ENCODE assay signal across 16 cellular contexts in genomic region chr3:32442766-32443165, GRCh38. TPM values are rescaled to one million over a fixed set of nuclear protein-coding genes. Genes with fewer than 3 reads are reported as not detected.
DNase-seq lines count a peak whose midpoint lies in the region; ATAC-seq and TF ChIP-seq lines count a peak whose summit lies in the region.
"Had no signal": no experiment of that assay in that cellular context is flagged by ENCODE, and none has a peak within 500 bp of the region (broad histone marks: within the 10 kb centered on the region; RNA-seq: fewer than 3 reads in every experiment).

No MANE protein-coding gene starts in this region.

- H3K27me3 Mint-ChIP-seq in activated T-cell treated with anti-CD3 and anti-CD28 coated beads, Interleukin-2, amount 50 U/mL, for 24 hours, result no peaks in the 10 kb centered on the region
- H3K27me3 Mint-ChIP-seq in activated T-cell treated with anti-CD3 and anti-CD28 coated beads, Interleukin-2, amount 50 U/mL, for 4 hours (ENCODE audit: low read depth), result no peaks in the 10 kb centered on the region
- H3K27me3 Mint-ChIP-seq in nephron progenitor cell (ENCODE audit: low read depth, poor library complexity), result no peaks in the 10 kb centered on the region
- H3K27me3 Mint-ChIP-seq: activated CD4-positive, alpha-beta memory T cell treated with anti-CD3 and anti-CD28 coated beads, Interleukin-2, amount 10 ng/mL, durations not matched to agents 7 days and 5 days had no signal

- H3K9me3 ChIP-seq in adipocyte (ENCODE audit: control insufficient read depth, low read length), result no peaks in the 10 kb centered on the region
- H3K9me3 ChIP-seq: left lung, spleen, stomach, vagina had no signal

- peaks cover 3% of the 10 kb centered on the region for H3K9me3 Mint-ChIP-seq in activated T-cell treated with anti-CD3 and anti-CD28 coated beads, Interleukin-2, amount 50 U/mL, for 24 hours
- H3K9me3 Mint-ChIP-seq in activated T-cell treated with anti-CD3 and anti-CD28 coated beads, Interleukin-2, amount 50 U/mL, for 4 hours, result no peaks in the 10 kb centered on the region
- peaks cover 24% of the 10 kb centered on the region for H3K9me3 Mint-ChIP-seq in nephron progenitor cell
- H3K9me3 Mint-ChIP-seq: activated CD4-positive, alpha-beta memory T cell treated with anti-CD3 and anti-CD28 coated beads, Interleukin-2, amount 10 ng/mL, durations not matched to agents 7 days and 5 days had no signal

- peaks cover 55% of the 10 kb centered on the region for H3K36me3 Mint-ChIP-seq in activated T-cell treated with anti-CD3 and anti-CD28 coated beads, Interleukin-2, amount 50 U/mL, for 24 hours (ENCODE audit: low read depth)
- peaks cover 27% of the 10 kb centered on the region for H3K36me3 Mint-ChIP-seq in activated T-cell treated with anti-CD3 and anti-CD28 coated beads, Interleukin-2, amount 50 U/mL, for 4 hours (ENCODE audit: insufficient read depth)
- H3K36me3 Mint-ChIP-seq in nephron progenitor cell (ENCODE audit: low read depth), result peaks cover 61% of the 10 kb centered on the region

- H3K27me3 ChIP-seq in adipocyte (replicated peaks; ENCODE audit: control insufficient read depth, insufficient read depth, low read length), result no peaks in the 10 kb centered on the region
- H3K27me3 ChIP-seq: left lung, spleen, stomach, vagina had no signal

- H3K4me3 Mint-ChIP-seq in activated T-cell treated with anti-CD3 and anti-CD28 coated beads, Interleukin-2, amount 50 U/mL, for 24 hours, result no peak overlapping the region
- H3K4me3 Mint-ChIP-seq in activated T-cell treated with anti-CD3 and anti-CD28 coated beads, Interleukin-2, amount 50 U/mL, for 4 hours, result no peak overlapping the region
- H3K4me3 Mint-ChIP-seq in nephron progenitor cell, result no peak overlapping the region
- H3K4me3 Mint-ChIP-seq: activated CD4-positive, alpha-beta memory T cell treated with anti-CD3 and anti-CD28 coated beads, Interleukin-2, amount 10 ng/mL, durations not matched to agents 7 days and 5 days had no signal

- H3K4me1 ChIP-seq in adipocyte (ENCODE audit: control insufficient read depth, insufficient read depth, low read length), result peaks cover 8% of the 10 kb centered on the region
- H3K4me1 ChIP-seq: vagina had no signal

- TF ChIP-seq CTCF in nephron progenitor cell (IDR thresholded peaks at IDR 0.05), result no peak

- no peak overlapping the region for H3K9ac ChIP-seq in adipocyte (ENCODE audit: low read length)

- H3K36me3 ChIP-seq in adipocyte (ENCODE audit: control insufficient read depth, insufficient read depth, low read length, severe bottlenecking), result peaks cover 6% of the 10 kb centered on the region
- H3K36me3 ChIP-seq: vagina had no signal

- no peak for DNase-seq in activated T-cell treated with anti-CD3 and anti-CD28 coated beads, Interleukin-2, amount 50 U/mL, for 24 hours
- DNase-seq in activated T-cell treated with anti-CD3 and anti-CD28 coated beads, Interleukin-2, amount 50 U/mL, for 4 hours, result no peak
- peak; percentile 38 for DNase-seq in HS-5 (ENCODE audit: low read depth)
- DNase-seq in adipocyte (ENCODE audit: low read depth), result peak; percentile 31
- no peak for DNase-seq in nephron progenitor cell
- no peak for DNase-seq in UCSD-AML1 (lab: John Stamatoyannopoulos, UW; ENCODE audit: unreplicated experiment)
- no peak for DNase-seq in nucleus accumbens (lab: John Stamatoyannopoulos, UW)
- DNase-seq: activated effector memory CD4-positive, alpha-beta T cell treated with anti-CD3 and anti-CD28 coated beads, Interleukin-2, amount 50 U/mL, for 16 hours; left lung; NCI-H1436 treated with DMSO at 0.1 percent for 48 hours; NCI-H2227 treated with DMSO at 0.1 percent for 48 hours; spleen; stomach had no signal

- no peak overlapping the region for H3K4me3 ChIP-seq in adipocyte (ENCODE audit: low read length)
- H3K4me3 ChIP-seq: left lung, spleen, stomach, vagina had no signal

- peak overlapping the region; percentile 88 for H3K27ac Mint-ChIP-seq in activated T-cell treated with anti-CD3 and anti-CD28 coated beads, Interleukin-2, amount 50 U/mL, for 24 hours
- H3K27ac Mint-ChIP-seq in nephron progenitor cell, result peak overlapping the region; percentile 1

- H3K4me1 Mint-ChIP-seq in activated T-cell treated with anti-CD3 and anti-CD28 coated beads, Interleukin-2, amount 50 U/mL, for 24 hours (ENCODE audit: low read depth), result peaks cover 84% of the 10 kb centered on the region
- peaks cover 84% of the 10 kb centered on the region for H3K4me1 Mint-ChIP-seq in activated T-cell treated with anti-CD3 and anti-CD28 coated beads, Interleukin-2, amount 50 U/mL, for 4 hours (ENCODE audit: low read depth)
- peaks cover 27% of the 10 kb centered on the region for H3K4me1 Mint-ChIP-seq in nephron progenitor cell

- no peak for ATAC-seq in activated T-cell treated with anti-CD3 and anti-CD28 coated beads, Interleukin-2, amount 50 U/mL, for 4 hours
- no peak for ATAC-seq in HG03342 (IDR thresholded peaks at IDR 0.05; ENCODE audit: unreplicated experiment)

RNA-seq across cellular contexts. Expression of gene CMTM7, which starts 51.1 kb away (rescaled TPM):
- total RNA-seq in activated T-cell treated with anti-CD3 and anti-CD28 coated beads, Interleukin-2, amount 50 U/mL, for 4 hours, result 10 to 100 TPM; 19.1 to 23.2 (median 21.3) TPM

RNA-seq across cellular contexts. Expression of gene CMTM6, which starts 59.9 kb away (rescaled TPM):
- total RNA-seq in activated T-cell treated with anti-CD3 and anti-CD28 coated beads, Interleukin-2, amount 50 U/mL, for 4 hours, result 10 to 100 TPM; 44.3 to 60.9 (median 47.9) TPM

Comparison
In these comparisons a context has a peak if more than half of its experiments do, and no peak if none do; other contexts are left out.
1. DNase-seq: peak in HS-5 (single experiment) and adipocyte (single experiment); none in activated T-cell treated with anti-CD3 and anti-CD28 coated beads, Interleukin-2, amount 50 U/mL, for 24 hours (single experiment), activated T-cell treated with anti-CD3 and anti-CD28 coated beads, Interleukin-2, amount 50 U/mL, for 4 hours (single experiment), nephron progenitor cell (single experiment), UCSD-AML1 (single experiment) and nucleus accumbens (0 of 56).